20 cellular contexts compared by ENCODE assay signal in genomic region chr5:28217695-28218094, GRCh38.
DNase-seq lines count a peak whose midpoint lies in the region; ATAC-seq and TF ChIP-seq lines count a peak whose summit lies in the region.
"Had no signal": no experiment of that assay in that cellular context is flagged by ENCODE, and none has a peak within 500 bp of the region (broad histone marks: within the 10 kb centered on the region; RNA-seq: fewer than 3 reads in every experiment).

No MANE protein-coding gene starts in this region.

- no peaks in the 10 kb centered on the region for H3K27me3 ChIP-seq in Loucy (ENCODE audit: insufficient read depth, low read length, poor library complexity, severe bottlenecking)

- no peak overlapping the region for H3K9ac ChIP-seq in Loucy (ENCODE audit: low read depth, low read length, poor library complexity, severe bottlenecking)

- intact Hi-C loops in CD14-positive monocyte (cut with micrococcal nuclease) = no loop called here

- H3K4me2 ChIP-seq in Loucy (ENCODE audit: low read depth, low read length, poor library complexity, severe bottlenecking) = peak overlapping the region; percentile 67
- H3K4me2 ChIP-seq: A549 had no signal

- H3K4me1 ChIP-seq in Loucy (ENCODE audit: insufficient read depth, low read length, poor library complexity, severe bottlenecking) = peaks cover 23% of the 10 kb centered on the region
- H3K4me1 ChIP-seq: A549, Caco-2 had no signal

- no peak overlapping the region for H3K4me3 ChIP-seq in Jurkat, Clone E6-1 (ENCODE audit: low read length)
- H3K4me3 ChIP-seq in Loucy (ENCODE audit: low read length, poor library complexity, severe bottlenecking) = peak overlapping the region; percentile 60
- H3K4me3 ChIP-seq: A549, GM12878 had no signal

- H3K79me2 ChIP-seq in Loucy (ENCODE audit: insufficient read depth, low read length) = no peaks in the 10 kb centered on the region

- H3K9me2 ChIP-seq in Loucy (replicated peaks; ENCODE audit: low read depth, low read length) = no peaks in the 10 kb centered on the region

- peaks cover 3% of the 10 kb centered on the region for H3K4me1 Mint-ChIP-seq in T-helper 1 cell treated with Interleukin-12 subunit alpha and Interleukin-12 subunit beta and Interleukin-4 antibody, amounts not matched to agents 30 μg/mL and 1 μg/mL, for 36 hours (ENCODE audit: low read depth)
- H3K4me1 Mint-ChIP-seq in T-helper 17 cell = peaks cover 2% of the 10 kb centered on the region
- no peaks in the 10 kb centered on the region for H3K4me1 Mint-ChIP-seq in CD14-positive monocyte
- H3K4me1 Mint-ChIP-seq in effector memory CD8-positive, alpha-beta T cell (ENCODE audit: low read depth in 2 of 2) = no peaks in the 10 kb centered on the region
- H3K4me1 Mint-ChIP-seq: B cell had no signal

- H3K36me3 ChIP-seq in Loucy (ENCODE audit: insufficient read depth, low read length) = no peaks in the 10 kb centered on the region

- H3K4me3 Mint-ChIP-seq in T-helper 1 cell treated with Interleukin-12 subunit alpha and Interleukin-12 subunit beta and Interleukin-4 antibody, amounts not matched to agents 30 μg/mL and 1 μg/mL, for 36 hours = no peak overlapping the region
- no peak overlapping the region for H3K4me3 Mint-ChIP-seq in T-helper 17 cell
- H3K4me3 Mint-ChIP-seq in CD14-positive monocyte = no peak overlapping the region
- H3K4me3 Mint-ChIP-seq in effector memory CD8-positive, alpha-beta T cell = no peak overlapping the region
- H3K4me3 Mint-ChIP-seq: B cell; CD4-positive, alpha-beta T cell; CD8-positive, alpha-beta T cell had no signal

- H3K36me3 Mint-ChIP-seq in T-helper 1 cell treated with Interleukin-12 subunit alpha and Interleukin-12 subunit beta and Interleukin-4 antibody, amounts not matched to agents 30 μg/mL and 1 μg/mL, for 36 hours (ENCODE audit: low read depth) = no peaks in the 10 kb centered on the region
- H3K36me3 Mint-ChIP-seq in T-helper 17 cell (ENCODE audit: low read depth) (no peaks in the 10 kb centered on the region), CD14-positive monocyte (no peaks in the 10 kb centered on the region)
- no peaks in the 10 kb centered on the region for H3K36me3 Mint-ChIP-seq in effector memory CD8-positive, alpha-beta T cell (ENCODE audit: insufficient read depth)
- H3K36me3 Mint-ChIP-seq: CD8-positive, alpha-beta T cell had no signal

- ATAC-seq in T-helper 17 cell (peak; percentile 51), GM18907 (IDR thresholded peaks at IDR 0.05; ENCODE audit: unreplicated experiment) (no peak)
- no peak for ATAC-seq in effector memory CD8-positive, alpha-beta T cell (replicated peaks)
- ATAC-seq: A549; CD8-positive, alpha-beta T cell had no signal

- H2AFZ ChIP-seq in Loucy (ENCODE audit: low read length) = no peak overlapping the region

- H4K20me1 ChIP-seq in Loucy (ENCODE audit: insufficient read depth, low read length, poor library complexity, severe bottlenecking) = no peaks in the 10 kb centered on the region

- TF ChIP-seq CTCF in Loucy (conservative IDR thresholded peaks at IDR 0.05; ENCODE audit: low read length) (no peak), CD14-positive monocyte (IDR thresholded peaks at IDR 0.05) (no peak)

- no peaks in the 10 kb centered on the region for H3K27me3 Mint-ChIP-seq in T-helper 1 cell treated with Interleukin-12 subunit alpha and Interleukin-12 subunit beta and Interleukin-4 antibody, amounts not matched to agents 30 μg/mL and 1 μg/mL, for 36 hours (ENCODE audit: low read depth)
- H3K27me3 Mint-ChIP-seq in T-helper 17 cell = no peaks in the 10 kb centered on the region
- H3K27me3 Mint-ChIP-seq in CD14-positive monocyte (ENCODE audit: low read depth in 3 of 3) = no peaks in the 10 kb centered on the region
- H3K27me3 Mint-ChIP-seq in effector memory CD8-positive, alpha-beta T cell = no peaks in the 10 kb centered on the region
- H3K27me3 Mint-ChIP-seq: B cell; CD4-positive, alpha-beta T cell had no signal

- H3K9me3 ChIP-seq in Loucy (ENCODE audit: insufficient read depth, low read depth, low read length) (no peaks in the 10 kb centered on the region), T-helper 17 cell (ENCODE audit: control insufficient read depth, low read length, poor library complexity, severe bottlenecking) (no peaks in the 10 kb centered on the region)
- H3K9me3 ChIP-seq: Caco-2 had no signal

- DNase-seq in T-helper 1 cell = no peak
- DNase-seq in Jurkat, Clone E6-1 (ENCODE audit: low read depth, low spot score) = peak; percentile 66
- DNase-seq in T-helper 17 cell = no peak
- DNase-seq in CD14-positive monocyte (ENCODE audit: low spot score) = no peak
- DNase-seq in effector memory CD8-positive, alpha-beta T cell = no peak
- DNase-seq: AML-193; C1 segment of cervical spinal cord; Caco-2; Calu3; CD4-positive, alpha-beta T cell; CD8-positive, alpha-beta T cell; DMS79 treated with DMSO at 0.1 percent for 48 hours; EL; GDM1 had no signal

- peaks cover 17% of the 10 kb centered on the region for H3K9me3 Mint-ChIP-seq in T-helper 1 cell treated with Interleukin-12 subunit alpha and Interleukin-12 subunit beta and Interleukin-4 antibody, amounts not matched to agents 30 μg/mL and 1 μg/mL, for 36 hours
- H3K9me3 Mint-ChIP-seq in CD14-positive monocyte = peaks cover 0 to 8% (median 1%) of the 10 kb centered on the region in 7 donors
- peaks cover 6 to 19% of the 10 kb centered on the region in 2 donors for H3K9me3 Mint-ChIP-seq in effector memory CD8-positive, alpha-beta T cell

- peak overlapping the region; percentile 18 for H3K27ac Mint-ChIP-seq in T-helper 1 cell treated with Interleukin-12 subunit alpha and Interleukin-12 subunit beta and Interleukin-4 antibody, amounts not matched to agents 30 μg/mL and 1 μg/mL, for 36 hours
- no peak overlapping the region for H3K27ac Mint-ChIP-seq in T-helper 17 cell
- no peak overlapping the region for H3K27ac Mint-ChIP-seq in CD14-positive monocyte
- H3K27ac Mint-ChIP-seq in effector memory CD8-positive, alpha-beta T cell = no peak overlapping the region
- H3K27ac Mint-ChIP-seq: B cell; CD4-positive, alpha-beta T cell; CD8-positive, alpha-beta T cell had no signal

- H3F3A ChIP-seq in Loucy (ENCODE audit: low read depth) = no peaks in the 10 kb centered on the region
